Comparison of ENCODE assay signal across 9 cellular contexts in the genomic region with DNA sequence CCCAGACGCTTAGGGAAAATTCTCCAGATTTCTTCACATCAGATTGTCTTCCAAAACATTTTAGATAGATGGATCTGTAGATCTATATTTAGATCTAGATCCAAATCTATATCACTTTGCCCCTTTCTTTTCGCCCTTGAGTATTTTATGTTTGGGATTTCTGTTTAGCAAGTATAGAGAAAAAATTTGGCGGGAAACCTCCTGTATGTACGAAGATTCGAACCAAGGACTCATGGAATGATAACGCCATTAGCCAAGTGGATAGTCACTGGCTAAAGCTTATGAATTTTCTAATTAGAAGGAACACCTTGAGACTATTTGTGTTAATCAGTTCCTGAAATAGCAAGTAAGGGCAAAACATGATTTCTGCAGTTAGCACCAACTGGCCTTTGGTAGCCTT. TPM values are rescaled to one million over a fixed set of nuclear protein-coding genes. Genes with fewer than 3 reads are reported as not detected.
A peak's percentile ranks its signal among the peaks of the same experiment; 100 is the strongest.
DNase-seq lines count a peak whose midpoint lies in the region; ATAC-seq and TF ChIP-seq lines count a peak whose summit lies in the region.
"Had no signal": no experiment of that assay in that cellular context is flagged by ENCODE, and none has a peak within 500 bp of the region (broad histone marks: within the 10 kb centered on the region; RNA-seq: fewer than 3 reads in every experiment).

No MANE protein-coding gene starts in this region.

- peak overlapping the region; percentile 96; the same call in 1 of the 2 replicates for H2AFZ ChIP-seq in OCI-LY7 (ENCODE audit: low read length)

- no TSS peak for BruUV-seq in OCI-LY7 (replicated peaks; lab: Mats Ljungman, UMichigan)

- no peaks in the 10 kb centered on the region for H3K9me2 ChIP-seq in OCI-LY7 (ENCODE audit: insufficient read depth, low read length)

- H3K27me3 Mint-ChIP-seq in endothelial cell (ENCODE audit: unreplicated experiment): peaks cover 7% of the 10 kb centered on the region

- intact Hi-C loops in OCI-LY7 (cut with micrococcal nuclease; ENCODE audit: unreplicated experiment) (loop anchor here (5.0 to 10.0 kb wide), 2 partner anchors 373 to 395 kb away; no protein-coding TSS in a partner anchor), prostate gland (cut with DNase I) (loop anchor here (5.0 kb wide), 2 partner anchors 65 to 295 kb away; a partner anchor contains a TSS)

- peak; percentile 16 for DNase-seq in OCI-LY7 (ENCODE audit: low spot score)
- DNase-seq in endothelial cell (ENCODE audit: low spot score): no peak
- DNase-seq in prostate gland (ENCODE audit: low spot score): no peak
- no peak for DNase-seq in Peyer's patch
- DNase-seq: retina had no signal

- peak overlapping the region; percentile 74 for H3K27ac ChIP-seq in OCI-LY7 (ENCODE audit: low read depth, low read length, poor library complexity, severe bottlenecking)
- H3K27ac ChIP-seq in prostate gland: peak overlapping the region; percentile 86 to 89
- H3K27ac ChIP-seq in Peyer's patch: peak overlapping the region in 2 of 4 donors; percentile 75 to 93

- peak overlapping the region; percentile 76; the same call in 1 of the 2 replicates for H3K4me3 ChIP-seq in GM08714 (ENCODE audit: low read length)
- H3K4me3 ChIP-seq in OCI-LY7 (ENCODE audit: low read depth, low read length, poor library complexity, severe bottlenecking): peak overlapping the region; percentile 78
- no peak overlapping the region for H3K4me3 ChIP-seq in prostate gland
- H3K4me3 ChIP-seq in Peyer's patch: peak overlapping the region in 2 of 4 donors; percentile 53 to 66

- H3K27ac Mint-ChIP-seq in endothelial cell (ENCODE audit: unreplicated experiment): peak overlapping the region; percentile 97

- H3K4me3 Mint-ChIP-seq in endothelial cell (ENCODE audit: unreplicated experiment): peak overlapping the region; percentile 91

- H3K4me1 Mint-ChIP-seq in endothelial cell (ENCODE audit: unreplicated experiment): peaks cover 7% of the 10 kb centered on the region

- H3K27me3 ChIP-seq in prostate gland (replicated peaks; ENCODE audit: insufficient read depth) (no peaks in the 10 kb centered on the region), Peyer's patch (no peaks in the 10 kb centered on the region)

- H4K20me1 ChIP-seq in OCI-LY7 (ENCODE audit: insufficient read depth, low read length): no peaks in the 10 kb centered on the region

- no peaks in the 10 kb centered on the region for H3K9me3 Mint-ChIP-seq in endothelial cell (ENCODE audit: unreplicated experiment)

- H3K36me3 Mint-ChIP-seq in endothelial cell (ENCODE audit: low read depth, unreplicated experiment): no peaks in the 10 kb centered on the region

- CTCF ChIA-PET in OCI-LY7 (lab: Charles Lee; ENCODE audit: unreplicated experiment): no interaction called here

- TF ChIP-seq POLR2A in prostate gland (IDR thresholded peaks at IDR 0.05): no peak
- no peak for TF ChIP-seq POLR2A in Peyer's patch (IDR thresholded peaks at IDR 0.05)

- peak overlapping the region; percentile 95 for H3K4me2 ChIP-seq in OCI-LY7 (ENCODE audit: low read length)

- peaks cover 4% of the 10 kb centered on the region; the same call in 1 of the 2 replicates for H3K36me3 ChIP-seq in OCI-LY7 (ENCODE audit: insufficient read depth, low read length)
- H3K36me3 ChIP-seq in prostate gland: no peaks in the 10 kb centered on the region
- no peaks in the 10 kb centered on the region for H3K36me3 ChIP-seq in Peyer's patch

- H3K4me1 ChIP-seq in OCI-LY7 (ENCODE audit: insufficient read depth, low read length, poor library complexity, severe bottlenecking): peaks cover 19% of the 10 kb centered on the region
- no peaks in the 10 kb centered on the region for H3K4me1 ChIP-seq in prostate gland (replicated peaks)
- peaks cover 0 to 6% (median 2%) of the 10 kb centered on the region in 4 donors for H3K4me1 ChIP-seq in Peyer's patch

- TF ChIP-seq CTCF in OCI-LY7 (conservative IDR thresholded peaks at IDR 0.05; ENCODE audit: low read length) (no peak), endothelial cell (IDR thresholded peaks at IDR 0.05; ENCODE audit: unreplicated experiment) (no peak), prostate gland (IDR thresholded peaks at IDR 0.05) (no peak), Peyer's patch (IDR thresholded peaks at IDR 0.05) (no peak)

- H3K9me3 ChIP-seq in OCI-LY7 (ENCODE audit: low read length): no peaks in the 10 kb centered on the region
- H3K9me3 ChIP-seq in prostate gland: no peaks in the 10 kb centered on the region
- no peaks in the 10 kb centered on the region for H3K9me3 ChIP-seq in Peyer's patch

- POLR2A ChIA-PET in OCI-LY7 (lab: Charles Lee): no interaction called here

- 88% methylated on average over 6 of the region's 6 CpGs for WGBS in prostate gland

- H3K79me2 ChIP-seq in OCI-LY7 (ENCODE audit: insufficient read depth, low read depth, low read length): peaks cover 15% of the 10 kb centered on the region; the same call in 1 of the 2 replicates

- ATAC-seq in HG03095 (IDR thresholded peaks at IDR 0.05; ENCODE audit: unreplicated experiment): no peak
- no peak for ATAC-seq in GM19452 (IDR thresholded peaks at IDR 0.05; ENCODE audit: unreplicated experiment)
- no peak for ATAC-seq in HG03520 (IDR thresholded peaks at IDR 0.05; ENCODE audit: unreplicated experiment)

RNA-seq across cellular contexts. Expression of a gene that starts 1.2 kb away (rescaled TPM):
- total RNA-seq in OCI-LY7 (2014; rRNA removed; shearing (Covaris generic)): 3.6 and 5.5 TPM in 2 replicates
- total RNA-seq in OCI-LY7 (2022) (7.9 and 8.3 TPM in 2 replicates), endothelial cell (ENCODE audit: unreplicated experiment) (3.6 TPM), prostate gland (1 to 10 TPM; 2.4 to 4.3 TPM), Peyer's patch (1 to 10 TPM; 1.1 to 3.3 (median 1.9) TPM)

RNA-seq across cellular contexts. Expression of a gene that starts 1.7 kb away (rescaled TPM):
- total RNA-seq in OCI-LY7 (2014; rRNA removed; shearing (Covaris generic)): 0.39 TPM in 1 of 2 replicates, not detected in the other
- not detected in 2 replicates for total RNA-seq in OCI-LY7 (2022)
- not detected for total RNA-seq in endothelial cell (ENCODE audit: unreplicated experiment)
- total RNA-seq in prostate gland: under 1 TPM in 1 of 2 donors, not detected in 1; 0.62 TPM
- total RNA-seq in Peyer's patch: under 1 TPM in 2 of 4 donors, not detected in 2; 0.38 to 0.53 TPM

Comparison
In these comparisons a context has a peak if more than half of its experiments do, and no peak if none do; other contexts are left out.
1. H3K4me3 ChIP-seq: peak in GM08714 (single experiment) and OCI-LY7 (single experiment); none in prostate gland (0 of 2).